In genomic region chr7:148336411-148336810, GRCh38 we compare ENCODE assay signal across 23 cellular contexts.
DNase-seq lines count a peak whose midpoint lies in the region; ATAC-seq and TF ChIP-seq lines count a peak whose summit lies in the region.
"Had no signal": no experiment of that assay in that cellular context is flagged by ENCODE, and none has a peak within 500 bp of the region (broad histone marks: within the 10 kb centered on the region; RNA-seq: fewer than 3 reads in every experiment).

No MANE protein-coding gene starts in this region.

- peaks cover 8% of the 10 kb centered on the region for H3K9me3 Mint-ChIP-seq in neural progenitor cell
- H3K9me3 Mint-ChIP-seq: CD8-positive, alpha-beta T cell had no signal

- H3K4me1 ChIP-seq in PC-3 (ENCODE audit: insufficient read depth, low read length) (peaks cover 38% of the 10 kb centered on the region), neural progenitor cell (peaks cover 57% of the 10 kb centered on the region), lower lobe of right lung (no peaks in the 10 kb centered on the region), MM.1S (ENCODE audit: low read length) (no peaks in the 10 kb centered on the region), mucosa of descending colon (ENCODE audit: low read depth) (peaks cover 6% of the 10 kb centered on the region)
- H3K4me1 ChIP-seq: SJCRH30 had no signal

- no peaks in the 10 kb centered on the region for H3K79me2 ChIP-seq in PC-3 (ENCODE audit: low read length)
- H3K79me2 ChIP-seq in neural progenitor cell (ENCODE audit: low read depth): peaks cover 29% of the 10 kb centered on the region
- no peaks in the 10 kb centered on the region for H3K79me2 ChIP-seq in MM.1S (ENCODE audit: low read length)

- peaks cover 5% of the 10 kb centered on the region for H3K36me3 Mint-ChIP-seq in neural progenitor cell
- H3K36me3 Mint-ChIP-seq: CD8-positive, alpha-beta T cell had no signal

- no TSS peak for BruUV-seq in PC-3 (replicated peaks; lab: Mats Ljungman, UMichigan)

- no peak overlapping the region for H3K4me3 Mint-ChIP-seq in neural progenitor cell
- H3K4me3 Mint-ChIP-seq: CD8-positive, alpha-beta T cell had no signal

- H3K36me3 ChIP-seq in PC-3 (ENCODE audit: low read depth, low read length): no peaks in the 10 kb centered on the region
- no peaks in the 10 kb centered on the region for H3K36me3 ChIP-seq in neural progenitor cell
- H3K36me3 ChIP-seq in lower lobe of right lung: no peaks in the 10 kb centered on the region
- no peaks in the 10 kb centered on the region for H3K36me3 ChIP-seq in MM.1S (replicated peaks; ENCODE audit: insufficient read depth, low read length)
- H3K36me3 ChIP-seq in mucosa of descending colon (ENCODE audit: low read depth): no peaks in the 10 kb centered on the region
- H3K36me3 ChIP-seq: BLaER1, SJCRH30 had no signal

- POLR2A ChIA-PET in PC-3 (lab: Charles Lee; ENCODE audit: unreplicated experiment): no interaction called here

- peaks cover 11% of the 10 kb centered on the region for H3K27me3 Mint-ChIP-seq in neural progenitor cell (ENCODE audit: insufficient read depth, low read depth)

- H3K9me2 ChIP-seq in PC-3 (replicated peaks; ENCODE audit: low read length) (no peaks in the 10 kb centered on the region), MM.1S (replicated peaks; ENCODE audit: insufficient read depth, low read length) (no peaks in the 10 kb centered on the region)

- no peak overlapping the region for H3K9ac ChIP-seq in PC-3 (ENCODE audit: low read length)
- no peak overlapping the region for H3K9ac ChIP-seq in neural progenitor cell
- H3K9ac ChIP-seq in MM.1S (ENCODE audit: low read length): no peak overlapping the region
- H3K9ac ChIP-seq: BLaER1 had no signal

- intact Hi-C loops in PC-3 (cut with micrococcal nuclease) (loop anchor here (5.0 kb wide), 1 partner anchor 49 kb away; no protein-coding TSS in a partner anchor), lower lobe of right lung (cut with DNase I) (no loop called here), dorsolateral prefrontal cortex (cut with DNase I) (no loop called here), mucosa of descending colon (cut with DNase I, micrococcal nuclease) (no loop called here)

- ATAC-seq in PC-3: no peak
- no peak for ATAC-seq in lower lobe of right lung
- no peak for ATAC-seq in mucosa of descending colon
- ATAC-seq: A549; CD8-positive, alpha-beta T cell; HCT116; HepG2 had no signal

- H3K9me3 ChIP-seq in PC-3 (ENCODE audit: low read length) (0 out of 2 replicates have a peak, but pooled peaks cover 2% of the 10 kb centered on the region), neural progenitor cell (ENCODE audit: low read depth) (no peaks in the 10 kb centered on the region), lower lobe of right lung (no peaks in the 10 kb centered on the region), MM.1S (replicated peaks; ENCODE audit: insufficient read depth, low read length) (no peaks in the 10 kb centered on the region), mucosa of descending colon (no peaks in the 10 kb centered on the region)
- H3K9me3 ChIP-seq: SJCRH30 had no signal

- DNase-seq in Daoy (ENCODE audit: low read depth) (peak; percentile 52), PC-3 (peak; percentile 56), epithelial cell of esophagus (ENCODE audit: low read depth) (peak; percentile 49), neural progenitor cell (ENCODE audit: low spot score) (no peak), lower lobe of right lung (no peak), dorsolateral prefrontal cortex (no peak), MM.1S (no peak), mucosa of descending colon (no peak)
- DNase-seq: Calu3; CD8-positive, alpha-beta T cell; DMS53; KBM-7; NCI-H1417 treated with DMSO at 0.1 percent for 48 hours; NCI-H187 treated with DMSO at 0.1 percent for 48 hours; NCI-H2227 treated with DMSO at 0.1 percent for 48 hours; NCI-H524; NCI-H82; RPMI8226; SJCRH30 had no signal

- CTCF ChIA-PET in PC-3 (lab: Charles Lee): no interaction called here

- no peak overlapping the region for H3K27ac ChIP-seq in PC-3 (ENCODE audit: low read length)
- H3K27ac ChIP-seq in neural progenitor cell: no peak overlapping the region
- H3K27ac ChIP-seq in lower lobe of right lung: no peak overlapping the region
- no peak overlapping the region for H3K27ac ChIP-seq in dorsolateral prefrontal cortex
- no peak overlapping the region for H3K27ac ChIP-seq in MM.1S (ENCODE audit: low read length)
- H3K27ac ChIP-seq: A549, BLaER1, SJCRH30 had no signal

- H3F3A ChIP-seq in PC-3 (ENCODE audit: low read length, unreplicated experiment) (no peaks in the 10 kb centered on the region), neural progenitor cell (ENCODE audit: low read depth) (peaks cover 75% of the 10 kb centered on the region), MM.1S (ENCODE audit: insufficient read depth, low read length) (no peaks in the 10 kb centered on the region)

- H2AFZ ChIP-seq in PC-3 (ENCODE audit: low read length): no peak overlapping the region
- H2AFZ ChIP-seq in neural progenitor cell (replicated peaks): no peak overlapping the region
- no peak overlapping the region for H2AFZ ChIP-seq in MM.1S (ENCODE audit: low read length)

- H3K27ac Mint-ChIP-seq in neural progenitor cell: peak overlapping the region; percentile 44
- H3K27ac Mint-ChIP-seq: CD8-positive, alpha-beta T cell had no signal

- peak overlapping the region; percentile 18 for H3K4me2 ChIP-seq in PC-3 (ENCODE audit: low read length)
- H3K4me2 ChIP-seq in neural progenitor cell: peak overlapping the region; percentile 90
- no peak overlapping the region for H3K4me2 ChIP-seq in MM.1S (ENCODE audit: low read depth, low read length)
- H3K4me2 ChIP-seq: A549, BLaER1 had no signal

- TF ChIP-seq CTCF in PC-3 (conservative IDR thresholded peaks at IDR 0.05; ENCODE audit: low read depth, low read length) (no peak), epithelial cell of esophagus (IDR thresholded peaks at IDR 0.05; ENCODE audit: insufficient read depth, low read depth, low read length, missing control alignments) (no peak), neural progenitor cell (IDR thresholded peaks at IDR 0.05) (no peak), lower lobe of right lung (IDR thresholded peaks at IDR 0.05) (no peak), dorsolateral prefrontal cortex (IDR thresholded peaks at IDR 0.05 in 54 of 56, conservative IDR thresholded peaks at IDR 0.05 in 2 of 56; ENCODE audit: low read depth in 1 of 56, partially characterized antibody in 56 of 56) (no peak), MM.1S (IDR thresholded peaks at IDR 0.05; ENCODE audit: low read length) (no peak), mucosa of descending colon (IDR thresholded peaks at IDR 0.05) (no peak)

- peaks cover 32% of the 10 kb centered on the region for H3K27me3 ChIP-seq in PC-3 (ENCODE audit: low read length)
- H3K27me3 ChIP-seq in neural progenitor cell: no peaks in the 10 kb centered on the region
- peaks cover 52% of the 10 kb centered on the region for H3K27me3 ChIP-seq in lower lobe of right lung (ENCODE audit: low read depth)
- peaks cover 0 to 9% (median 0%) of the 10 kb centered on the region in 45 donors for H3K27me3 ChIP-seq in dorsolateral prefrontal cortex
- H3K27me3 ChIP-seq in MM.1S (replicated peaks; ENCODE audit: insufficient read depth, low read length): peaks cover 5% of the 10 kb centered on the region; the same call in 1 of the 2 replicates

- H4K20me1 ChIP-seq in PC-3 (ENCODE audit: low read length) (no peaks in the 10 kb centered on the region), neural progenitor cell (ENCODE audit: low read depth) (peaks cover 13% of the 10 kb centered on the region), MM.1S (ENCODE audit: insufficient read depth, low read length) (no peaks in the 10 kb centered on the region)
- H4K20me1 ChIP-seq: BLaER1 had no signal

- H3K4me3 ChIP-seq in PC-3 (ENCODE audit: low read length): no peak overlapping the region
- H3K4me3 ChIP-seq in epithelial cell of esophagus (ENCODE audit: low read length): no peak overlapping the region
- H3K4me3 ChIP-seq in neural progenitor cell: no peak overlapping the region
- no peak overlapping the region for H3K4me3 ChIP-seq in lower lobe of right lung
- H3K4me3 ChIP-seq in dorsolateral prefrontal cortex: no peak overlapping the region
- H3K4me3 ChIP-seq in MM.1S (ENCODE audit: low read length): no peak overlapping the region
- no peak overlapping the region for H3K4me3 ChIP-seq in mucosa of descending colon
- H3K4me3 ChIP-seq: A549, BLaER1, SJCRH30 had no signal

- H3K4me1 Mint-ChIP-seq in neural progenitor cell: peaks cover 75% of the 10 kb centered on the region

Comparison
In these comparisons a context has a peak if more than half of its experiments do, and no peak if none do; other contexts are left out.
1. DNase-seq: peak in Daoy (single experiment), PC-3 (single experiment) and epithelial cell of esophagus (single experiment); none in neural progenitor cell (single experiment), lower lobe of right lung (single experiment), dorsolateral prefrontal cortex (0 of 10), MM.1S (single experiment) and mucosa of descending colon (0 of 3).